Comparison of ENCODE assay signal across 13 cellular contexts in the genomic region with DNA sequence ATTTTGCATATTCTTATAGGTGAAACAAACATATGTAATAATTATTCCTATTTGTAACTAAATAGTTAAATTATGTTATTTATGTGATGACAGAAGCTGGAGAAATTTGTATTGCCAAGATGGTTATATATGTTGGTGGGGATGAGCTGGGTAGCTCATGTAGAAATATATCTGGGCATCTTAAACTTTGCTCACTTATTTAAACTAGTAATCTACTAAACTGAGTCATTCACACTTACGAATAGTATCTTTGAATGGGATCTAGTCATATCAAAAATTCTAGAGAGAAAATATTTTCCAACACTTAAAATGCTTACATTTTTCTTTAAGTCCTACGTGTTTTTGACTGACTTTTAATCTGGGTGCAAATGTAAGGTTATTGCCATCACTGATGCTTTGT. TPM values are rescaled to one million over a fixed set of nuclear protein-coding genes. Genes with fewer than 3 reads are reported as not detected.
"Had no signal": no experiment of that assay in that cellular context is flagged by ENCODE, and none has a peak within 500 bp of the region (broad histone marks: within the 10 kb centered on the region; RNA-seq: fewer than 3 reads in every experiment).

No MANE protein-coding gene starts in this region.

- H3K4me1 ChIP-seq: HAP-1 had no signal

- H3K4me2 ChIP-seq: KMS-11 had no signal

- H3K4me3 ChIP-seq: GM23248, HAP-1 had no signal

- H2AFZ ChIP-seq: GM23248 had no signal

- DNase-seq: GM23248, GOT3, H7, HFFc6, KBM-7 had no signal

- H3K27me3 Mint-ChIP-seq: IgD-negative memory B cell had no signal

- ATAC-seq: HCT116, HepG2 had no signal

- H3K36me3 Mint-ChIP-seq: IgD-negative memory B cell had no signal

- H3K27ac Mint-ChIP-seq: HFFc6, IgD-negative memory B cell had no signal

- H3K27ac ChIP-seq: GM23248, HL-60, KMS-11 had no signal

- H3K9me3 ChIP-seq: HAP-1 had no signal

- FAIRE-seq: HepG2 had no signal

- H3K9me3 Mint-ChIP-seq: HFFc6, IgD-negative memory B cell had no signal

- H3K4me3 Mint-ChIP-seq: HFFc6, IgD-negative memory B cell had no signal

RNA-seq across cellular contexts. Expression of gene EIF4EBP3, which starts 44.6 kb away (rescaled TPM):
- total RNA-seq: H4, HT1080 had no signal
